Comparison of ENCODE assay signal across 13 cellular contexts in the genomic region with DNA sequence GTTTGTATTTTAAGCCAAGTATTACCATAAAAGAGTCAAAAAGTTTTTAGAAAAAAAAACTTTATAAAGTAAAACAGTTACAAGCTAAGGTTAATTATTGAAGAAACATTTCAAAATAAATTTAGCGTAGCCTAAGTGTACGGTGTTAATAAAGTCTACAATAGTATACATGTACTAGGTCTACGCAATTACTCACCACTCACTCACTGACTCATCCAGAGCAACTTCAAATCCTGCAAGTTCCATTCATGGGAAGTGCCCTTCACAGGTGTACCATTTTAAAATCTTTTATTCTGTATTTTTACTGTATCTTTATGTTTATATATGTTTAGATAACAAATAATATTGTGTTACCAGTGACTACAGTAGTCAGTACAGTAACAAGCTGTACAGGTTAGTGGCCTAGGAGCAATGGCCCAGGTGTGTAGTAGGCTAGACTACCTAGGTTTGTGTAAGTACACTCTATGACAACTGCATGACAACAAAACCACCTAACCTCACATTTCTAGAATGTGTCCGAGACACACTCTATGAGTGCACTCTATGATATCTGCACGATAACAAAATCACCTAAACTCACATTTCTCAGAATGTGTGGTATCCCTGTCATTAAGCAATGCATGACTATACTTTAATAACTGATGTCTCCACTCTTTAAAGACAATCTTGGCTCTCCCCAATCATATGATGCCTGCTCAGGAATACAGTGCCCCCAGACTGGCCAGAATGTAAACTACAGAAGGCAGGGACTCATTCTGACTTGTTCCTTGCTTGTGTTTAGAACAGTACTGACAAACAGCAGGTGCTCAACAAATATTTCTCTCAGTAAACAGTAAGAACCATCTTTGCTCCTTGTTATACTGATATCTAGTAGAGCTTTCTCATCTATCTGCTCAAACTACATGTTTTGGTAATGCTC. TPM values are rescaled to one million over a fixed set of nuclear protein-coding genes. Genes with fewer than 3 reads are reported as not detected.
DNase-seq lines count a peak whose midpoint lies in the region; ATAC-seq, FAIRE-seq and TF ChIP-seq lines count a peak whose summit lies in the region.
"Had no signal": no experiment of that assay in that cellular context is flagged by ENCODE, and none has a peak within 500 bp of the region (broad histone marks: within the 10 kb centered on the region; RNA-seq: fewer than 3 reads in every experiment).

No MANE protein-coding gene starts in this region.

- H3K4me3 ChIP-seq in HCT116 (replicated peaks in 1 of 2; ENCODE audit: low read depth in 1 of 2, low read length in 2 of 2), result no peak overlapping the region
- H3K4me3 ChIP-seq in K562, result no peak overlapping the region
- H3K4me3 ChIP-seq in HepG2 (replicated peaks in 1 of 3; ENCODE audit: insufficient read depth in 1 of 3, low read depth in 2 of 3, low read length in 3 of 3), result no peak overlapping the region
- H3K4me3 ChIP-seq in testis, result no peak overlapping the region
- no peak overlapping the region for H3K4me3 ChIP-seq in aorta (ENCODE audit: low read length in 2 of 2)
- H3K4me3 ChIP-seq: adrenal gland, upper lobe of left lung had no signal

- H3K4me2 ChIP-seq in HCT116 (ENCODE audit: low read length) (no peak overlapping the region), K562 (ENCODE audit: insufficient read depth, low read length) (no peak overlapping the region), HepG2 (ENCODE audit: low read depth, low read length) (no peak overlapping the region)

- POLR2A ChIA-PET in HCT116 (lab: Charles Lee), result no interaction called here
- POLR2A ChIA-PET in K562 (lab: Yijun Ruan, JAX), result interaction anchor here (1.2 to 1.8 kb wide), 4 partner anchors 12 to 17 kb away, joined by 3 to 5 read pairs (median 4); no protein-coding TSS in a partner anchor
- POLR2A ChIA-PET in HepG2 (lab: Yijun Ruan, JAX), result no interaction called here

- H3K4me1 ChIP-seq in HCT116 (ENCODE audit: control insufficient read depth in 1 of 2, insufficient read depth in 2 of 2, low read length in 2 of 2) (peaks cover 0 to 5% of the 10 kb centered on the region in 2 experiments; a peak in 1 of 4 replicates), K562 (replicated peaks in 1 of 2; ENCODE audit: control insufficient read depth in 2 of 2, insufficient read depth in 2 of 2, low read length in 2 of 2) (no peaks in the 10 kb centered on the region), HepG2 (ENCODE audit: insufficient read depth, low read length) (peaks cover 15% of the 10 kb centered on the region), testis (peaks cover 14% of the 10 kb centered on the region), aorta (ENCODE audit: control insufficient read depth in 1 of 2, insufficient read depth in 2 of 2, low read length in 2 of 2) (peaks cover 0 to 7% of the 10 kb centered on the region in 2 donors)

- H3K27ac ChIP-seq in 22Rv1, result 0 out of 2 replicates have a peak overlapping the region, but pooled peaks have one; percentile 15
- H3K27ac ChIP-seq in HCT116 (ENCODE audit: low read depth, low read length), result no peak overlapping the region
- no peak overlapping the region for H3K27ac ChIP-seq in K562 (ENCODE audit: extremely low read depth, low read depth, low read length)
- H3K27ac ChIP-seq in HepG2 (ENCODE audit: extremely low read length, insufficient read depth, low read length), result no peak overlapping the region
- H3K27ac ChIP-seq in testis, result no peak overlapping the region
- H3K27ac ChIP-seq in aorta (ENCODE audit: low read depth in 1 of 2, low read length in 2 of 2), result no peak overlapping the region
- H3K27ac ChIP-seq: adrenal gland, WERI-Rb-1 had no signal

- in situ Hi-C loops in K562 (cut with MboI), result no loop called here
- in situ Hi-C loops in HepG2 (cut with HindIII; ENCODE audit: extremely low pct_ligation_motif_present, low pct_unique_long_range_greater_than_20kb), result no loop called here

- RAD21 ChIA-PET in HCT116 (lab: Charles Lee; ENCODE audit: low non-redundant PET in 1 of 2, low total read pairs in 2 of 2, uncharacterized antibody in 2 of 2, unreplicated experiment in 2 of 2), result no interaction called here

- TF ChIP-seq RAD21 in HCT116 (IDR thresholded peaks at IDR 0.05; ENCODE audit: low read depth), result no peak
- TF ChIP-seq RAD21 in K562 (CRISPR knock-in tag; conservative IDR thresholded peaks at IDR 0.05 in 1 of 2, IDR thresholded peaks at IDR 0.05 in 1 of 2), result no peak
- no peak for TF ChIP-seq RAD21 in HepG2 (CRISPR knock-in tag; IDR thresholded peaks at IDR 0.05)

- H3K9me1 ChIP-seq in K562 (ENCODE audit: control insufficient read depth, insufficient read depth, low read length), result no peaks in the 10 kb centered on the region

- no peak for FAIRE-seq in K562 (lab: Jason Lieb, UNC)
- FAIRE-seq in HepG2 (lab: Jason Lieb, UNC), result no peak

- no peaks in the 10 kb centered on the region for H3K27me3 ChIP-seq in HCT116 (ENCODE audit: insufficient read depth, low read length)
- H3K27me3 ChIP-seq in K562 (ENCODE audit: control insufficient read depth in 2 of 2, insufficient read depth in 2 of 2, low read length in 2 of 2), result no peaks in the 10 kb centered on the region
- no peaks in the 10 kb centered on the region for H3K27me3 ChIP-seq in HepG2 (ENCODE audit: control insufficient read depth in 1 of 2, insufficient read depth in 2 of 2, low read length in 2 of 2)
- H3K27me3 ChIP-seq in testis, result no peaks in the 10 kb centered on the region
- no peaks in the 10 kb centered on the region for H3K27me3 ChIP-seq in aorta (ENCODE audit: control insufficient read depth in 1 of 2, insufficient read depth in 2 of 2, low read length in 1 of 2)
- H3K27me3 ChIP-seq: adrenal gland, upper lobe of left lung had no signal

- H3K9me2 ChIP-seq in HCT116 (ENCODE audit: insufficient read depth), result no peaks in the 10 kb centered on the region

- H3K9ac ChIP-seq in HCT116 (ENCODE audit: low read length) (no peak overlapping the region), K562 (ENCODE audit: insufficient read depth in 1 of 2, low read depth in 2 of 2, low read length in 2 of 2) (no peak overlapping the region), HepG2 (ENCODE audit: insufficient read depth, low read depth, low read length) (no peak overlapping the region)

- WGBS in K562 (ENCODE audit: insufficient coverage, low coverage, missing lambda C conversion rate), result 79% methylated on average over 5 of the region's 5 CpGs
- 96% methylated on average over 5 of the region's 5 CpGs for WGBS in HepG2 (ENCODE audit: low lambda C conversion rate)
- WGBS in testis, 2 donors, result 83 to 88% methylated on average over 5 of the region's 5 CpGs
- WGBS in aorta, 2 donors, result 85 to 91% methylated on average over 5 of the region's 5 CpGs

- H3K79me2 ChIP-seq in HCT116 (ENCODE audit: insufficient read depth, low read length) (peaks cover 88% of the 10 kb centered on the region), K562 (ENCODE audit: control insufficient read depth, insufficient read depth, low read length) (peaks cover 42% of the 10 kb centered on the region), HepG2 (ENCODE audit: insufficient read depth, low read length) (peaks cover 88% of the 10 kb centered on the region)

- intact Hi-C loops in HCT116 (cut with micrococcal nuclease) (no loop called here), K562 (cut with micrococcal nuclease) (no loop called here), HepG2 (cut with micrococcal nuclease; ENCODE audit: unreplicated experiment) (no loop called here), testis (cut with DNase I; ENCODE audit: low total_unique reads) (no loop called here), aorta (cut with DNase I) (no loop called here)

- TF ChIP-seq POLR2A in HCT116 (IDR thresholded peaks at IDR 0.05; ENCODE audit: borderline replicate concordance, extremely low read depth, insufficient read depth, insufficient read length), result no peak
- TF ChIP-seq POLR2A in K562 (conservative IDR thresholded peaks at IDR 0.05), result no peak
- TF ChIP-seq POLR2A in HepG2 (IDR thresholded peaks at IDR 0.05; ENCODE audit: insufficient read depth in 1 of 2, low read depth in 2 of 2, low read length in 2 of 2), result no peak
- TF ChIP-seq POLR2A in testis (IDR thresholded peaks at IDR 0.05), result no peak

- ATAC-seq in HCT116, result peak; percentile 27; the same call in 1 of the 2 replicates
- ATAC-seq in K562, result peak; percentile 54
- ATAC-seq in HepG2, result peak; percentile 44; the same call in 2 of the 3 replicates
- ATAC-seq in aorta (ENCODE audit: low FRiP score), result no peak

- 0 out of 2 replicates have a peak, but pooled peaks cover 3% of the 10 kb centered on the region for H4K20me1 ChIP-seq in HCT116 (ENCODE audit: insufficient read depth)
- H4K20me1 ChIP-seq in K562 (replicated peaks; ENCODE audit: control insufficient read depth, insufficient read depth, low read length), result peaks cover 7% of the 10 kb centered on the region; the same call in 1 of the 2 replicates
- peaks cover 27% of the 10 kb centered on the region for H4K20me1 ChIP-seq in HepG2 (ENCODE audit: insufficient read depth, low read length)

- BruUV-seq in HCT116 (replicated peaks; lab: Mats Ljungman, UMichigan), result no TSS peak
- no TSS peak for BruUV-seq in K562 (replicated peaks; lab: Mats Ljungman, UMichigan)
- no TSS peak for BruUV-seq in HepG2 (replicated peaks; lab: Mats Ljungman, UMichigan)

- TF ChIP-seq CTCF in 22Rv1 (IDR thresholded peaks at IDR 0.05), result no peak
- no peak for TF ChIP-seq CTCF in HCT116 (IDR thresholded peaks at IDR 0.05 in 2 of 3, conservative IDR thresholded peaks at IDR 0.05 in 1 of 3; ENCODE audit: borderline replicate concordance in 1 of 3, insufficient read depth in 1 of 3, low read depth in 2 of 3, low read length in 2 of 3)
- no peak; a peak in 1 of 6 replicates for TF ChIP-seq CTCF in K562 (IDR thresholded peaks at IDR 0.05 in 2 of 3, conservative IDR thresholded peaks at IDR 0.05 in 1 of 3; ENCODE audit: insufficient read depth in 2 of 3, low read depth in 1 of 3, low read length in 3 of 3)
- 0 out of 2 replicates have a peak, but pooled peaks have one; percentile 4 for TF ChIP-seq CTCF in HepG2 (CRISPR knock-in tag; IDR thresholded peaks at IDR 0.05)
- TF ChIP-seq CTCF in testis (IDR thresholded peaks at IDR 0.05), result no peak

- H3K9me3 ChIP-seq in HCT116 (ENCODE audit: control insufficient read depth in 1 of 2, insufficient read depth in 1 of 2, low read depth in 1 of 2, low read length in 2 of 2), result no peaks in the 10 kb centered on the region
- H3K9me3 ChIP-seq in K562 (replicated peaks; ENCODE audit: control insufficient read depth, insufficient read depth, low read depth, low read length), result no peaks in the 10 kb centered on the region
- H3K9me3 ChIP-seq in HepG2 (ENCODE audit: low read length), result no peaks in the 10 kb centered on the region
- H3K9me3 ChIP-seq in testis, result no peaks in the 10 kb centered on the region
- no peaks in the 10 kb centered on the region for H3K9me3 ChIP-seq in aorta (ENCODE audit: control insufficient read depth, low read length)
- H3K9me3 ChIP-seq: adrenal gland, upper lobe of left lung had no signal

- H2AFZ ChIP-seq in HCT116 (ENCODE audit: low read depth, low read length, poor library complexity, severe bottlenecking), result no peak overlapping the region
- no peak overlapping the region for H2AFZ ChIP-seq in K562 (ENCODE audit: low read depth, low read length)
- no peak overlapping the region for H2AFZ ChIP-seq in HepG2 (ENCODE audit: low read length)

- TF ChIP-seq EP300 in K562 (IDR thresholded peaks at IDR 0.05; ENCODE audit: low read length) (no peak), HepG2 (IDR thresholded peaks at IDR 0.05; ENCODE audit: low read depth in 2 of 2, low read length in 2 of 2) (no peak), HepG2 (CRISPR knock-in tag; IDR thresholded peaks at IDR 0.05; ENCODE audit: borderline replicate concordance) (no peak)

- H3K36me3 ChIP-seq in HCT116 (ENCODE audit: control insufficient read depth in 1 of 2, insufficient read depth in 2 of 2, low read length in 2 of 2) (no peaks in the 10 kb centered on the region), K562 (ENCODE audit: control insufficient read depth, insufficient read depth, low read length) (no peaks in the 10 kb centered on the region; the same call in 2 of the 3 replicates), HepG2 (replicated peaks in 1 of 2; ENCODE audit: control insufficient read depth in 1 of 2, insufficient read depth in 2 of 2, low read length in 2 of 2) (peaks cover 5 to 16% of the 10 kb centered on the region in 2 experiments; a peak in 3 of 5 replicates), testis (ENCODE audit: low read depth, missing control alignments) (no peaks in the 10 kb centered on the region), aorta (ENCODE audit: control insufficient read depth in 1 of 2, insufficient read depth in 2 of 2, low read length in 1 of 2) (no peaks in the 10 kb centered on the region)
- H3K36me3 ChIP-seq: adrenal gland, upper lobe of left lung had no signal

- CTCF ChIA-PET in HCT116 (lab: Charles Lee), result no interaction called here
- CTCF ChIA-PET in K562 (lab: Yijun Ruan, JAX; ENCODE audit: low intra/inter-chr PET ratio), result no interaction called here
- CTCF ChIA-PET in HepG2 (lab: Yijun Ruan, JAX; ENCODE audit: low intra/inter-chr PET ratio, low total read pairs), result no interaction called here

- no peak for DNase-seq in HCT116 (ENCODE audit: low read depth, low spot score)
- DNase-seq in K562 (ENCODE audit: extremely low read depth in 1 of 4, low spot score in 3 of 4), result peak in 1 of 4 experiments; percentile 6
- no peak for DNase-seq in HepG2 (ENCODE audit: low spot score)
- no peak for DNase-seq in testis
- no peak for DNase-seq in aorta
- DNase-seq in Kasumi-1 (lab: John Stamatoyannopoulos, UW), result no peak
- DNase-seq in MV-4-11 (lab: John Stamatoyannopoulos, UW), result no peak
- DNase-seq: adrenal gland, dermis blood vessel endothelial cell, DND-41, upper lobe of left lung, WERI-Rb-1 had no signal

RNA-seq across cellular contexts. Expression of gene KMT5B, which starts 21.2 kb away (rescaled TPM):
- total RNA-seq in HCT116 (2021; ENCODE audit: unreplicated experiment), result 35.1 TPM
- polyA plus RNA-seq in HCT116 (2012), result 29.7 and 30.8 TPM in 2 replicates
- 25.4 and 66.1 TPM in 2 replicates for total RNA-seq in K562 (2011; cell fraction: chromatin; rRNA removed; ENCODE audit: low replicate concordance)
- total RNA-seq in K562 (2011; cell fraction: nucleolus; rRNA removed), result 10.5 and 14.7 TPM in 2 replicates
- 19.0 and 28.4 TPM in 2 replicates for total RNA-seq in K562 (2011; cell fraction: nucleoplasm; rRNA removed)
- 15.5 and 20.8 TPM in 2 replicates for total RNA-seq in K562 (2014; rRNA removed)
- total RNA-seq in K562 (2014; rRNA removed; fragmentation: Illumina TruSeq; extraction: Trizol), result 24.6 and 29.4 TPM in 2 replicates
- 21.3 and 22.0 TPM in 2 replicates for total RNA-seq in K562 (2015; rRNA removed; fragmentation: Illumina TruSeq; extraction: Trizol)
- total RNA-seq in K562 (2021), result 22.7 and 24.7 TPM in 2 replicates
- 18.9 and 20.9 TPM in 2 replicates for polyA plus RNA-seq in K562 (2011; rRNA removed)
- polyA plus RNA-seq in K562 (2011; cell fraction: cytosol; rRNA removed), result 4.5 and 9.3 TPM in 2 replicates
- polyA plus RNA-seq in K562 (2011; cell fraction: nucleus; rRNA removed), result 13.0 and 16.5 TPM in 2 replicates
- polyA plus RNA-seq in K562 (2012), result 18.2 and 21.9 TPM in 2 replicates
- 27.3 and 29.2 TPM in 2 replicates for polyA plus RNA-seq in K562 (2014; fragmentation: Illumina TruSeq; extraction: Trizol)
- polyA plus RNA-seq in K562 (2014; fragmentation: Nextera tagmentation; extraction: Ambion mirVana), result 1 to 10 TPM; 7.3 to 7.4 TPM
- 16.3 and 20.4 TPM in 2 replicates for polyA plus RNA-seq in K562 (2014; rRNA removed)
- 31.7 and 36.9 TPM in 2 replicates for polyA minus RNA-seq in K562 (2011; rRNA and poly(A)+ RNA removed)
- polyA minus RNA-seq in K562 (2011; cell fraction: cytosol; rRNA and poly(A)+ RNA removed), result 9.8 and 10.7 TPM in 2 replicates
- polyA minus RNA-seq in K562 (2011; cell fraction: nucleus; rRNA and poly(A)+ RNA removed), result 10.1 and 14.9 TPM in 2 replicates
- total RNA-seq in HepG2 (2016; rRNA removed; fragmentation: Illumina TruSeq; extraction: Trizol), result 23.7 and 32.5 TPM in 2 replicates
- 14.5 and 15.9 TPM in 2 replicates for total RNA-seq in HepG2 (2016; cell fraction: cytosol; rRNA removed; fragmentation: Illumina TruSeq; extraction: Trizol; ENCODE audit: low read depth)
- 25.4 and 32.9 TPM in 2 replicates for total RNA-seq in HepG2 (2016; cell fraction: insoluble cytoplasmic fraction; rRNA removed; fragmentation: Illumina TruSeq; extraction: Trizol)
- total RNA-seq in HepG2 (2016; cell fraction: membrane; rRNA removed; fragmentation: Illumina TruSeq; extraction: Trizol), result 24.7 and 24.9 TPM in 2 replicates
- 23.0 and 26.3 TPM in 2 replicates for total RNA-seq in HepG2 (2016; cell fraction: nucleus; rRNA removed; fragmentation: Illumina TruSeq; extraction: Trizol)
- polyA plus RNA-seq in HepG2 (2011; rRNA removed), result 14.4 and 17.6 TPM in 2 replicates
- polyA plus RNA-seq in HepG2 (2011; cell fraction: cytosol; rRNA removed), result 7.2 and 11.1 TPM in 2 replicates
- polyA plus RNA-seq in HepG2 (2011; cell fraction: nucleus; rRNA removed), result 15.9 and 23.4 TPM in 2 replicates
- 30.8 and 38.6 TPM in 2 replicates for polyA plus RNA-seq in HepG2 (2012)
- 7.4 and 9.2 TPM in 2 replicates for polyA plus RNA-seq in HepG2 (2016; cell fraction: cytosol; fragmentation: Illumina TruSeq; extraction: Trizol; ENCODE audit: low read depth)
- 29.4 and 31.2 TPM in 2 replicates for polyA plus RNA-seq in HepG2 (2016; cell fraction: insoluble cytoplasmic fraction; fragmentation: Illumina TruSeq; extraction: Trizol; ENCODE audit: low read depth)
- polyA plus RNA-seq in HepG2 (2016; cell fraction: membrane; fragmentation: Illumina TruSeq; extraction: Trizol; ENCODE audit: low read depth), result 16.3 and 18.5 TPM in 2 replicates
- polyA plus RNA-seq in HepG2 (2016; cell fraction: nucleus; fragmentation: Illumina TruSeq; extraction: Trizol; ENCODE audit: insufficient read depth, low read depth), result 29.1 and 30.5 TPM in 2 replicates
- 13.3 and 14.0 TPM in 2 replicates for polyA minus RNA-seq in HepG2 (2011; rRNA and poly(A)+ RNA removed; ENCODE audit: low replicate concordance)
- polyA minus RNA-seq in HepG2 (2011; cell fraction: cytosol; rRNA and poly(A)+ RNA removed), result 13.9 TPM in 2 replicates
- polyA minus RNA-seq in HepG2 (2011; cell fraction: nucleus; rRNA and poly(A)+ RNA removed), result 47.9 and 58.2 TPM in 2 replicates
- 10 to 100 TPM; 44.1 to 56.5 TPM for total RNA-seq in testis
- 42.1 TPM for polyA plus RNA-seq in testis (ENCODE audit: insufficient read depth, low read depth, low replicate concordance)
- 10 to 100 TPM; 39.9 to 49.6 TPM for total RNA-seq in aorta
- 10 to 100 TPM; 24.4 to 27.9 TPM for polyA plus RNA-seq in aorta
